1 cellular context compared by ENCODE assay signal in the genomic region with DNA sequence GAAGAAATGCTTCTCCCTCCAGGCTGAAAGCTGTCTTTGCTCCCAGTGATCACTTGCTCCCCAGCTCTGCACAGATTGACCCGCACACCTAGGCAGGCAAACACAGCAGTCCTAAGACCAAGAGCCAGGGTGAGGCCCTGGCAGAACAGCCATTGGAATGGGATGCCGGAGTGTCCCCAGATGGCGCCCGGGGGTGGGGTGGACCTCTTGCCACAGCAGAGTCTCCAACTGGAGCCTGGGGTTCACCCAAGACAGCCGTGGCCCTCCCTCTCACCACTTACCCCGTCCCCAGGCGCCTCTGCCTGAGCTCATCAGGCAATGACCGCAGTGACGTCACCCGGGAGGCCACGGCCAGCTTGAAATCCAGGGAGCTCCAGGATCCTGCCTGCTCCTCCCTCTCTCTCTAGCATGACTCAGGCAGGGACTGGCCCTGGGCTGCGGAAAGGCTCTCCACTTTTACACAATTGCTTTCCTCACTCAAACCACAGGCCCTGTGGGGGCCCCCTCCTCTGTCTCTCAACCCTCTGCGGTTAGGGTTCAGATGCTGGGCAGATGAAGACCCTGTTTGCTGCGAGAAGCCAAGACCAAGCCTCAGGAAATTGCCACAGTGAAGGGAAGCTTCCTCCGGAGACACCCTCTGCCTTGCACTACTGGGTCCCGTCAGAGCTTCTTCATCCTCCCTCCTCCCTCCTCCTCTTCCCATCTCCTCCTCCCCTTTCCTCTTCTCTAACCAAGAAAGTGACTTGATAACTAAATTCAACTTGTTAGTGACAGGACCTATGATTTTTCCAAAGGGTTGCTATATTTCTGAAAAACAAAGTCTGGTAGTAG.
TF ChIP-seq lines count a peak whose summit lies in the region.

No MANE protein-coding gene starts in this region.

TF ChIP-seq in A549, 52 proteins besides CTCF, POLR2A, EP300 and RAD21 (continued from another document):
- TF ChIP-seq SREBF2 (IDR thresholded peaks at IDR 0.05): no peak
- no peak for TF ChIP-seq EHMT2 (IDR thresholded peaks at IDR 0.05; ENCODE audit: low read depth)
- peak; percentile 66; the same call in 1 of the 2 replicates for TF ChIP-seq RARB (CRISPR knock-in tag; IDR thresholded peaks at IDR 0.05)
- no peak for TF ChIP-seq BHLHE40 (IDR thresholded peaks at IDR 0.05; ENCODE audit: low read depth, low read length)
- peak; percentile 47 for TF ChIP-seq MAFK (IDR thresholded peaks at IDR 0.05; ENCODE audit: partially characterized antibody)
- peak; percentile 61; the same call in 1 of the 2 replicates for TF ChIP-seq EHF (CRISPR knock-in tag; IDR thresholded peaks at IDR 0.05)
- TF ChIP-seq FOSL2 (IDR thresholded peaks at IDR 0.05): no peak; the same call in none of the 2 replicates
- peak; percentile 97 for TF ChIP-seq FOSL2 (CRISPR knock-in tag; IDR thresholded peaks at IDR 0.05)
- TF ChIP-seq ZC3H11A (IDR thresholded peaks at IDR 0.05): no peak
- TF ChIP-seq RFX5 (IDR thresholded peaks at IDR 0.05): peak; percentile 65; the same call in 1 of the 2 replicates
- no peak for TF ChIP-seq POLR2AphosphoS2 (conservative IDR thresholded peaks at IDR 0.05; ENCODE audit: low read length)
- TF ChIP-seq CEBPB (IDR thresholded peaks at IDR 0.05): peak; percentile 24 to 59; a peak in 2 of 4 replicates
- TF ChIP-seq NR3C1 (IDR thresholded peaks at IDR 0.05): no peak
- no peak for TF ChIP-seq ATOH8 (CRISPR knock-in tag; IDR thresholded peaks at IDR 0.05; ENCODE audit: low read depth)
- peak; percentile 66 to 89; a peak in 4 of 5 replicates for TF ChIP-seq JUN (IDR thresholded peaks at IDR 0.05)
- TF ChIP-seq JUNB (IDR thresholded peaks at IDR 0.05): peak; percentile 66
- no peak for TF ChIP-seq HOXA7 (CRISPR knock-in tag; IDR thresholded peaks at IDR 0.05)
- TF ChIP-seq CHD4 (IDR thresholded peaks at IDR 0.05; ENCODE audit: borderline replicate concordance): no peak
- peak; percentile 73; the same call in 1 of the 2 replicates for TF ChIP-seq GATA3 (IDR thresholded peaks at IDR 0.05; ENCODE audit: borderline replicate concordance)
- TF ChIP-seq BCL3 (IDR thresholded peaks at IDR 0.05): 0 out of 3 replicates have a peak, but pooled peaks have one; percentile 40
- TF ChIP-seq PHF8 (IDR thresholded peaks at IDR 0.05; ENCODE audit: borderline replicate concordance, low read depth): no peak
TF ChIP-seq in A549: peak in this region for 12.
